Comparison of ENCODE assay signal across 19 cellular contexts in the genomic region with DNA sequence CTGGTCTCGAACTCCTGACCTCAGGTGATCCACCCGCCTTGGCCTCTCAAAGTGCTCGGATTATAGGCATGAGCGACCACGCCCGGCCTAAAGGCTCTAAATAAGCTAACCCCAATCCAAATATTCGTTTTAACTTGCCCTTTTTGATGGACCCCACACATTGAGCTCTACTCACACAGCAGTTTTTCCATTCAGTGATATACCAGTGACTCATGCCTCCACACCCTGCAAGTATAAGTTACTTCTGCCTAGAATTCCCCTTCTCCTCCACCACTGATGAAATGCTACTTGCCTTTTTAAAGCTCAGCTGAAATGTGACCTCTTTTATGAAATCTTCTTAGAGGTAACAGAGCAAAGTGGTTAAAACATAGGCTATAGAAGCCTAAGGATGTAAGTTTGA.
DNase-seq lines count a peak whose midpoint lies in the region; ATAC-seq, FAIRE-seq and TF ChIP-seq lines count a peak whose summit lies in the region.
"Had no signal": no experiment of that assay in that cellular context is flagged by ENCODE, and none has a peak within 500 bp of the region (broad histone marks: within the 10 kb centered on the region; RNA-seq: fewer than 3 reads in every experiment).

No MANE protein-coding gene starts in this region.

- TF ChIP-seq CTCF in bronchial epithelial cell (IDR thresholded peaks at IDR 0.05; ENCODE audit: insufficient read depth, low read length, severe bottlenecking) (no peak), D721Med (IDR thresholded peaks at IDR 0.05; ENCODE audit: insufficient read depth, missing control alignments) (no peak)

- no peaks in the 10 kb centered on the region for H3K36me3 Mint-ChIP-seq in activated T-cell treated with anti-CD3 and anti-CD28 coated beads, Interleukin-2, amount 50 U/mL, for 72 hours (ENCODE audit: insufficient read depth in 2 of 2)
- H3K36me3 Mint-ChIP-seq: brain, memory B cell had no signal

- H3K27me3 ChIP-seq in bronchial epithelial cell (ENCODE audit: control insufficient read depth, insufficient read depth, low read length): no peaks in the 10 kb centered on the region
- H3K27me3 ChIP-seq: neural progenitor cell, right atrium auricular region, transverse colon had no signal

- no peak for ATAC-seq in activated T-cell treated with anti-CD3 and anti-CD28 coated beads, Interleukin-2, amount 50 U/mL, for 72 hours (replicated peaks in 1 of 2)
- no peak for ATAC-seq in HG02642 (IDR thresholded peaks at IDR 0.05; ENCODE audit: poor library complexity, unreplicated experiment)
- no peak for ATAC-seq in HG02623 (IDR thresholded peaks at IDR 0.05; ENCODE audit: unreplicated experiment)
- ATAC-seq: GM23338 had no signal

- H3K27ac Mint-ChIP-seq in activated T-cell treated with anti-CD3 and anti-CD28 coated beads, Interleukin-2, amount 50 U/mL, for 72 hours: no peak overlapping the region
- H3K27ac Mint-ChIP-seq: activated T-helper 1 cell treated with anti-CD3 and anti-CD28 coated beads, Interleukin-12 subunit alpha, Interleukin-12 subunit beta, Interleukin-2, Interleukin-4 antibody, amounts not matched to agents 30 ng/mL and 10 ng/mL and 1 ng/mL, durations not matched to agents 14 hours and 24 hours and 36 hours; brain; GM23338; memory B cell; neural progenitor cell had no signal

- no peaks in the 10 kb centered on the region for H3K9me3 Mint-ChIP-seq in activated T-cell treated with anti-CD3 and anti-CD28 coated beads, Interleukin-2, amount 50 U/mL, for 72 hours
- H3K9me3 Mint-ChIP-seq: activated T-helper 1 cell treated with anti-CD3 and anti-CD28 coated beads, Interleukin-12 subunit alpha, Interleukin-12 subunit beta, Interleukin-2, Interleukin-4 antibody, amounts not matched to agents 30 ng/mL and 10 ng/mL and 1 ng/mL, durations not matched to agents 14 hours and 24 hours and 36 hours; memory B cell had no signal

- H3K36me3 ChIP-seq in bronchial epithelial cell (ENCODE audit: control insufficient read depth, insufficient read depth, low read length): no peaks in the 10 kb centered on the region
- H3K36me3 ChIP-seq: neural progenitor cell, right atrium auricular region, transverse colon had no signal

- in situ Hi-C loops in Caki2 (cut with HindIII; ENCODE audit: low pct_unique_long_range_greater_than_20kb, low sequenced_read_pairs): no loop called here

- no peaks in the 10 kb centered on the region for H3K4me1 Mint-ChIP-seq in activated T-cell treated with anti-CD3 and anti-CD28 coated beads, Interleukin-2, amount 50 U/mL, for 72 hours (ENCODE audit: low read depth)
- H3K4me1 Mint-ChIP-seq: brain, GM23338, memory B cell, neural progenitor cell had no signal

- DNase-seq in Caki2 (ENCODE audit: low read depth) (peak; percentile 25), HTR-8/SVneo (ENCODE audit: insufficient read length, low spot score) (no peak), bronchial epithelial cell (ENCODE audit: low read depth) (peak; percentile 71), kidney glomerular epithelial cell (lab: John Stamatoyannopoulos, UW) (peak; percentile 21), D721Med (ENCODE audit: insufficient read length, low spot score) (no peak)
- no peak for DNase-seq in activated T-cell treated with anti-CD3 and anti-CD28 coated beads, Interleukin-2, amount 50 U/mL, for 72 hours
- DNase-seq: activated CD4-positive, alpha-beta T cell treated with anti-CD3 and anti-CD28 coated beads, Interleukin-2, amount 50 U/mL, for 4 hours; DMS 273 treated with DMSO at 0.1 percent for 48 hours; effector CD4-positive, alpha-beta T cell; NCI-H1048; transverse colon had no signal

- no peak overlapping the region for H3K4me3 ChIP-seq in bronchial epithelial cell (ENCODE audit: low read depth, low read length)
- H3K4me3 ChIP-seq: GM23338, neural progenitor cell, right atrium auricular region, transverse colon had no signal

- FAIRE-seq in HTR-8/SVneo (lab: Jason Lieb, UNC) (peak; percentile 26), bronchial epithelial cell (lab: Jason Lieb, UNC) (no peak), D721Med (lab: Jason Lieb, UNC) (no peak)

- no peak overlapping the region for H3K4me3 Mint-ChIP-seq in activated T-cell treated with anti-CD3 and anti-CD28 coated beads, Interleukin-2, amount 50 U/mL, for 72 hours
- H3K4me3 Mint-ChIP-seq: activated T-helper 1 cell treated with anti-CD3 and anti-CD28 coated beads, Interleukin-12 subunit alpha, Interleukin-12 subunit beta, Interleukin-2, Interleukin-4 antibody, amounts not matched to agents 30 ng/mL and 10 ng/mL and 1 ng/mL, durations not matched to agents 14 hours and 24 hours and 36 hours; brain; GM23338; memory B cell; neural progenitor cell had no signal

- H3K27me3 Mint-ChIP-seq in activated T-cell treated with anti-CD3 and anti-CD28 coated beads, Interleukin-2, amount 50 U/mL, for 72 hours (ENCODE audit: low read depth): no peaks in the 10 kb centered on the region
- H3K27me3 Mint-ChIP-seq: brain had no signal

Comparison
In these comparisons a context has a peak if more than half of its experiments do, and no peak if none do; other contexts are left out.
1. DNase-seq: peak in Caki2 (single experiment), bronchial epithelial cell (single experiment) and kidney glomerular epithelial cell (single experiment); none in HTR-8/SVneo (single experiment), activated T-cell treated with anti-CD3 and anti-CD28 coated beads, Interleukin-2, amount 50 U/mL, for 72 hours (0 of 2) and D721Med (single experiment).